In the genomic region with DNA sequence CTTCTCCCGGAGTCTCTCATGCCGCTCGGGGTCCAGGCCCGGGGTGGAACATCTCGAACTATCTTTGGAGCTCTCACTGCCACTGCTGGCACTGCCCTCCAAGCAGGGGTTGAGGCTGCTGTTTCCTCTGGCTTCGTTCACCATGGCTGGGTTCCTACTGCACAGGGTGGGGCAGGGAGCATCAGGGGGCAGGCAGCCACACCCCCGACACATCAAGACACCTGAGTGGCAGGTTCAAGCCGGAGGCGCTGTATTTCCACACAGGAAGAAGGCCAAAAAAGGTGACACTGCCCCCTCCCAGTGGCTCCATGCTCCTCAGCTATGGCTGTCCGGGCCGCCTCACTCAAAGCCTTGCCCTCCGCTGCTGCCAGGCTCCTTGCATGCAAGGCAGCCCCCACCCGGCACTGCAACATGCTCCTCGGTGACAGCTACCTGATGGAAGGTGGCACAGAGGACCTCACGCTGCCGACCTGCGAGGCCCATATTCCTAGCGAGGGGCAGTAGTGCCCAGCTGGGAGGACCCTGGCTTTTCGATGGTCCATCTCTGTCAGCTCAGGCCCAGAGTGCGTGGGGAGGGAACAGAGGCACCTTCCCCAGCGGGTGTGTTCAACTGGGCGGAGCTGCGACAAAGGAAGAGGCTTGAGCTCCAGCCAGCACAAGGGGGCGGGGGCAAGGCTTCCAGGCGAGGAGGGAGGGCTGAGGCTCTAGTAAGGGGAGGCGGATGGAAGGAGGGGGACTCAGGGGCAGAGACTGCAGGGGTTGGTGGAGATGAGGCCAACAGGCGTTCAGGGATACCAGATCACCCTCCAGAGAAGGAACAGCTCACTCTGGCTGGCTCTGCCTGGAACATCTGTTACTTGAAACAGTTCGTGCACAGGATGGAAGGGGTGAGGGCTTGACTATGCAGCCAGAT, we compare ENCODE assay signal across 1 cellular context.
TF ChIP-seq lines count a peak whose summit lies in the region.

No MANE protein-coding gene starts in this region.

TF ChIP-seq in K562, 482 proteins besides CTCF, POLR2A, EP300 and RAD21 (continued from another document and continues in another):
- no peak for TF ChIP-seq JUN (IDR thresholded peaks at IDR 0.05; ENCODE audit: borderline replicate concordance, low read depth, low read length)
- TF ChIP-seq JUN (CRISPR knock-in tag; IDR thresholded peaks at IDR 0.05; ENCODE audit: borderline replicate concordance) = peak; percentile 35; the same call in 1 of the 2 replicates
- no peak for TF ChIP-seq WHSC1 (IDR thresholded peaks at IDR 0.05; ENCODE audit: low read length)
- no peak for TF ChIP-seq ZBTB1 (CRISPR knock-in tag; IDR thresholded peaks at IDR 0.05; ENCODE audit: borderline replicate concordance, low read depth)
- peak; percentile 18; the same call in 1 of the 2 replicates for TF ChIP-seq TCF7 (IDR thresholded peaks at IDR 0.05; ENCODE audit: borderline replicate concordance)
- TF ChIP-seq PML (IDR thresholded peaks at IDR 0.05; ENCODE audit: low read length) = peak; percentile 71; the same call in 1 of the 2 replicates
- TF ChIP-seq, protein P1, sequence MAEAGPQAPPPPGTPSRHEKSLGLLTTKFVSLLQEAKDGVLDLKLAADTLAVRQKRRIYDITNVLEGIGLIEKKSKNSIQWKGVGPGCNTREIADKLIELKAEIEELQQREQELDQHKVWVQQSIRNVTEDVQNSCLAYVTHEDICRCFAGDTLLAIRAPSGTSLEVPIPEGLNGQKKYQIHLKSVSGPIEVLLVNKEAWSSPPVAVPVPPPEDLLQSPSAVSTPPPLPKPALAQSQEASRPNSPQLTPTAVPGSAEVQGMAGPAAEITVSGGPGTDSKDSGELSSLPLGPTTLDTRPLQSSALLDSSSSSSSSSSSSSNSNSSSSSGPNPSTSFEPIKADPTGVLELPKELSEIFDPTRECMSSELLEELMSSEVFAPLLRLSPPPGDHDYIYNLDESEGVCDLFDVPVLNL (CRISPR knock-in tag; IDR thresholded peaks at IDR 0.05; ENCODE audit: low read depth) = no peak
- peak; percentile 40 to 77; a peak in 2 of 4 replicates for TF ChIP-seq TEAD1 (CRISPR knock-in tag; IDR thresholded peaks at IDR 0.05)
- TF ChIP-seq, protein P2, sequence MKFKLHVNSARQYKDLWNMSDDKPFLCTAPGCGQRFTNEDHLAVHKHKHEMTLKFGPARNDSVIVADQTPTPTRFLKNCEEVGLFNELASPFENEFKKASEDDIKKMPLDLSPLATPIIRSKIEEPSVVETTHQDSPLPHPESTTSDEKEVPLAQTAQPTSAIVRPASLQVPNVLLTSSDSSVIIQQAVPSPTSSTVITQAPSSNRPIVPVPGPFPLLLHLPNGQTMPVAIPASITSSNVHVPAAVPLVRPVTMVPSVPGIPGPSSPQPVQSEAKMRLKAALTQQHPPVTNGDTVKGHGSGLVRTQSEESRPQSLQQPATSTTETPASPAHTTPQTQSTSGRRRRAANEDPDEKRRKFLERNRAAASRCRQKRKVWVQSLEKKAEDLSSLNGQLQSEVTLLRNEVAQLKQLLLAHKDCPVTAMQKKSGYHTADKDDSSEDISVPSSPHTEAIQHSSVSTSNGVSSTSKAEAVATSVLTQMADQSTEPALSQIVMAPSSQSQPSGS (CRISPR knock-in tag; IDR thresholded peaks at IDR 0.05) = no peak
- TF ChIP-seq, protein P3, sequence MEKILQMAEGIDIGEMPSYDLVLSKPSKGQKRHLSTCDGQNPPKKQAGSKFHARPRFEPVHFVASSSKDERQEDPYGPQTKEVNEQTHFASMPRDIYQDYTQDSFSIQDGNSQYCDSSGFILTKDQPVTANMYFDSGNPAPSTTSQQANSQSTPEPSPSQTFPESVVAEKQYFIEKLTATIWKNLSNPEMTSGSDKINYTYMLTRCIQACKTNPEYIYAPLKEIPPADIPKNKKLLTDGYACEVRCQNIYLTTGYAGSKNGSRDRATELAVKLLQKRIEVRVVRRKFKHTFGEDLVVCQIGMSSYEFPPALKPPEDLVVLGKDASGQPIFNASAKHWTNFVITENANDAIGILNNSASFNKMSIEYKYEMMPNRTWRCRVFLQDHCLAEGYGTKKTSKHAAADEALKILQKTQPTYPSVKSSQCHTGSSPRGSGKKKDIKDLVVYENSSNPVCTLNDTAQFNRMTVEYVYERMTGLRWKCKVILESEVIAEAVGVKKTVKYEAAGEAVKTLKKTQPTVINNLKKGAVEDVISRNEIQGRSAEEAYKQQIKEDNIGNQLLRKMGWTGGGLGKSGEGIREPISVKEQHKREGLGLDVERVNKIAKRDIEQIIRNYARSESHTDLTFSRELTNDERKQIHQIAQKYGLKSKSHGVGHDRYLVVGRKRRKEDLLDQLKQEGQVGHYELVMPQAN (IDR thresholded peaks at IDR 0.05; ENCODE audit: borderline replicate concordance) = peak; percentile 94
- TF ChIP-seq, protein P4, sequence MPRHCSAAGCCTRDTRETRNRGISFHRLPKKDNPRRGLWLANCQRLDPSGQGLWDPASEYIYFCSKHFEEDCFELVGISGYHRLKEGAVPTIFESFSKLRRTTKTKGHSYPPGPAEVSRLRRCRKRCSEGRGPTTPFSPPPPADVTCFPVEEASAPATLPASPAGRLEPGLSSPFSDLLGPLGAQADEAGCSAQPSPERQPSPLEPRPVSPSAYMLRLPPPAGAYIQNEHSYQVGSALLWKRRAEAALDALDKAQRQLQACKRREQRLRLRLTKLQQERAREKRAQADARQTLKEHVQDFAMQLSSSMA (CRISPR knock-in tag; IDR thresholded peaks at IDR 0.05) = no peak
- 0 out of 2 replicates have a peak, but pooled peaks have one; percentile 26 for TF ChIP-seq ZNF830 (CRISPR knock-in tag; IDR thresholded peaks at IDR 0.05)
- TF ChIP-seq, protein P5, sequence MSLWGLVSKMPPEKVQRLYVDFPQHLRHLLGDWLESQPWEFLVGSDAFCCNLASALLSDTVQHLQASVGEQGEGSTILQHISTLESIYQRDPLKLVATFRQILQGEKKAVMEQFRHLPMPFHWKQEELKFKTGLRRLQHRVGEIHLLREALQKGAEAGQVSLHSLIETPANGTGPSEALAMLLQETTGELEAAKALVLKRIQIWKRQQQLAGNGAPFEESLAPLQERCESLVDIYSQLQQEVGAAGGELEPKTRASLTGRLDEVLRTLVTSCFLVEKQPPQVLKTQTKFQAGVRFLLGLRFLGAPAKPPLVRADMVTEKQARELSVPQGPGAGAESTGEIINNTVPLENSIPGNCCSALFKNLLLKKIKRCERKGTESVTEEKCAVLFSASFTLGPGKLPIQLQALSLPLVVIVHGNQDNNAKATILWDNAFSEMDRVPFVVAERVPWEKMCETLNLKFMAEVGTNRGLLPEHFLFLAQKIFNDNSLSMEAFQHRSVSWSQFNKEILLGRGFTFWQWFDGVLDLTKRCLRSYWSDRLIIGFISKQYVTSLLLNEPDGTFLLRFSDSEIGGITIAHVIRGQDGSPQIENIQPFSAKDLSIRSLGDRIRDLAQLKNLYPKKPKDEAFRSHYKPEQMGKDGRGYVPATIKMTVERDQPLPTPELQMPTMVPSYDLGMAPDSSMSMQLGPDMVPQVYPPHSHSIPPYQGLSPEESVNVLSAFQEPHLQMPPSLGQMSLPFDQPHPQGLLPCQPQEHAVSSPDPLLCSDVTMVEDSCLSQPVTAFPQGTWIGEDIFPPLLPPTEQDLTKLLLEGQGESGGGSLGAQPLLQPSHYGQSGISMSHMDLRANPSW (CRISPR knock-in tag; IDR thresholded peaks at IDR 0.05) = no peak
- TF ChIP-seq, protein P6, sequence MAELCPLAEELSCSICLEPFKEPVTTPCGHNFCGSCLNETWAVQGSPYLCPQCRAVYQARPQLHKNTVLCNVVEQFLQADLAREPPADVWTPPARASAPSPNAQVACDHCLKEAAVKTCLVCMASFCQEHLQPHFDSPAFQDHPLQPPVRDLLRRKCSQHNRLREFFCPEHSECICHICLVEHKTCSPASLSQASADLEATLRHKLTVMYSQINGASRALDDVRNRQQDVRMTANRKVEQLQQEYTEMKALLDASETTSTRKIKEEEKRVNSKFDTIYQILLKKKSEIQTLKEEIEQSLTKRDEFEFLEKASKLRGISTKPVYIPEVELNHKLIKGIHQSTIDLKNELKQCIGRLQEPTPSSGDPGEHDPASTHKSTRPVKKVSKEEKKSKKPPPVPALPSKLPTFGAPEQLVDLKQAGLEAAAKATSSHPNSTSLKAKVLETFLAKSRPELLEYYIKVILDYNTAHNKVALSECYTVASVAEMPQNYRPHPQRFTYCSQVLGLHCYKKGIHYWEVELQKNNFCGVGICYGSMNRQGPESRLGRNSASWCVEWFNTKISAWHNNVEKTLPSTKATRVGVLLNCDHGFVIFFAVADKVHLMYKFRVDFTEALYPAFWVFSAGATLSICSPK (IDR thresholded peaks at IDR 0.05; ENCODE audit: borderline replicate concordance) = no peak
- TF ChIP-seq, protein P7, sequence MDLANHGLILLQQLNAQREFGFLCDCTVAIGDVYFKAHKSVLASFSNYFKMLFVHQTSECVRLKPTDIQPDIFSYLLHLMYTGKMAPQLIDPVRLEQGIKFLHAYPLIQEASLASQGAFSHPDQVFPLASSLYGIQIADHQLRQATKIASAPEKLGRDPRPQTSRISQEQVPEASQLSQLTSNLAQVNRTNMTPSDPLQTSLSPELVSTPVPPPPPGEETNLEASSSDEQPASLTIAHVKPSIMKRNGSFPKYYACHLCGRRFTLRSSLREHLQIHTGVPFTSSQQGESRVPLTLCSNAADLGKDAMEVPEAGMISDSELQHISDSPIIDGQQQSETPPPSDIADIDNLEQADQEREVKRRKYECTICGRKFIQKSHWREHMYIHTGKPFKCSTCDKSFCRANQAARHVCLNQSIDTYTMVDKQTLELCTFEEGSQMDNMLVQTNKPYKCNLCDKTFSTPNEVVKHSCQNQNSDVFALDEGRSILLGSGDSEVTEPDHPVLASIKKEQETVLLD (IDR thresholded peaks at IDR 0.05) = 0 out of 2 replicates have a peak, but pooled peaks have one; percentile 25
- TF ChIP-seq, protein P8, sequence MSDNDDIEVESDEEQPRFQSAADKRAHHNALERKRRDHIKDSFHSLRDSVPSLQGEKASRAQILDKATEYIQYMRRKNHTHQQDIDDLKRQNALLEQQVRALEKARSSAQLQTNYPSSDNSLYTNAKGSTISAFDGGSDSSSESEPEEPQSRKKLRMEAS (CRISPR knock-in tag; IDR thresholded peaks at IDR 0.05) = peak; percentile 81
- no peak for TF ChIP-seq POLR2H (tag; IDR thresholded peaks at IDR 0.05; ENCODE audit: low read depth)
- TF ChIP-seq SMAD2 (IDR thresholded peaks at IDR 0.05; ENCODE audit: low read depth, low read length) = no peak
- TF ChIP-seq, protein P9, sequence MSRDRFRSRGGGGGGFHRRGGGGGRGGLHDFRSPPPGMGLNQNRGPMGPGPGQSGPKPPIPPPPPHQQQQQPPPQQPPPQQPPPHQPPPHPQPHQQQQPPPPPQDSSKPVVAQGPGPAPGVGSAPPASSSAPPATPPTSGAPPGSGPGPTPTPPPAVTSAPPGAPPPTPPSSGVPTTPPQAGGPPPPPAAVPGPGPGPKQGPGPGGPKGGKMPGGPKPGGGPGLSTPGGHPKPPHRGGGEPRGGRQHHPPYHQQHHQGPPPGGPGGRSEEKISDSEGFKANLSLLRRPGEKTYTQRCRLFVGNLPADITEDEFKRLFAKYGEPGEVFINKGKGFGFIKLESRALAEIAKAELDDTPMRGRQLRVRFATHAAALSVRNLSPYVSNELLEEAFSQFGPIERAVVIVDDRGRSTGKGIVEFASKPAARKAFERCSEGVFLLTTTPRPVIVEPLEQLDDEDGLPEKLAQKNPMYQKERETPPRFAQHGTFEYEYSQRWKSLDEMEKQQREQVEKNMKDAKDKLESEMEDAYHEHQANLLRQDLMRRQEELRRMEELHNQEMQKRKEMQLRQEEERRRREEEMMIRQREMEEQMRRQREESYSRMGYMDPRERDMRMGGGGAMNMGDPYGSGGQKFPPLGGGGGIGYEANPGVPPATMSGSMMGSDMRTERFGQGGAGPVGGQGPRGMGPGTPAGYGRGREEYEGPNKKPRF (IDR thresholded peaks at IDR 0.05; ENCODE audit: low read depth, low read length) = no peak
- TF ChIP-seq, protein P10, sequence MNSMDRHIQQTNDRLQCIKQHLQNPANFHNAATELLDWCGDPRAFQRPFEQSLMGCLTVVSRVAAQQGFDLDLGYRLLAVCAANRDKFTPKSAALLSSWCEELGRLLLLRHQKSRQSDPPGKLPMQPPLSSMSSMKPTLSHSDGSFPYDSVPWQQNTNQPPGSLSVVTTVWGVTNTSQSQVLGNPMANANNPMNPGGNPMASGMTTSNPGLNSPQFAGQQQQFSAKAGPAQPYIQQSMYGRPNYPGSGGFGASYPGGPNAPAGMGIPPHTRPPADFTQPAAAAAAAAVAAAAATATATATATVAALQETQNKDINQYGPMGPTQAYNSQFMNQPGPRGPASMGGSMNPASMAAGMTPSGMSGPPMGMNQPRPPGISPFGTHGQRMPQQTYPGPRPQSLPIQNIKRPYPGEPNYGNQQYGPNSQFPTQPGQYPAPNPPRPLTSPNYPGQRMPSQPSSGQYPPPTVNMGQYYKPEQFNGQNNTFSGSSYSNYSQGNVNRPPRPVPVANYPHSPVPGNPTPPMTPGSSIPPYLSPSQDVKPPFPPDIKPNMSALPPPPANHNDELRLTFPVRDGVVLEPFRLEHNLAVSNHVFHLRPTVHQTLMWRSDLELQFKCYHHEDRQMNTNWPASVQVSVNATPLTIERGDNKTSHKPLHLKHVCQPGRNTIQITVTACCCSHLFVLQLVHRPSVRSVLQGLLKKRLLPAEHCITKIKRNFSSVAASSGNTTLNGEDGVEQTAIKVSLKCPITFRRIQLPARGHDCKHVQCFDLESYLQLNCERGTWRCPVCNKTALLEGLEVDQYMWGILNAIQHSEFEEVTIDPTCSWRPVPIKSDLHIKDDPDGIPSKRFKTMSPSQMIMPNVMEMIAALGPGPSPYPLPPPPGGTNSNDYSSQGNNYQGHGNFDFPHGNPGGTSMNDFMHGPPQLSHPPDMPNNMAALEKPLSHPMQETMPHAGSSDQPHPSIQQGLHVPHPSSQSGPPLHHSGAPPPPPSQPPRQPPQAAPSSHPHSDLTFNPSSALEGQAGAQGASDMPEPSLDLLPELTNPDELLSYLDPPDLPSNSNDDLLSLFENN (IDR thresholded peaks at IDR 0.05; ENCODE audit: low read depth in 2 of 2, low read length in 2 of 2) = peak in 1 of 2 experiments; percentile 23; a peak in 1 of 4 replicates
- no peak for TF ChIP-seq KHSRP (IDR thresholded peaks at IDR 0.05)
- TF ChIP-seq ZNF175 (CRISPR knock-in tag; IDR thresholded peaks at IDR 0.05; ENCODE audit: low read depth) = no peak; the same call in 1 of the 2 replicates
- TF ChIP-seq TAF1 (IDR thresholded peaks at IDR 0.05; ENCODE audit: control insufficient read depth, extremely low read depth, insufficient read depth, low read length, severe bottlenecking) = peak; percentile 66
- TF ChIP-seq CBFA2T2 (conservative IDR thresholded peaks at IDR 0.05) = no peak
- peak; percentile 73 for TF ChIP-seq ELF4 (CRISPR knock-in tag; IDR thresholded peaks at IDR 0.05)
- 0 out of 2 replicates have a peak, but pooled peaks have one; percentile 16 for TF ChIP-seq KLF13 (tag; IDR thresholded peaks at IDR 0.05; ENCODE audit: borderline replicate concordance, low read depth)
- no peak for TF ChIP-seq RFX1 (IDR thresholded peaks at IDR 0.05)
- peak; percentile 51 for TF ChIP-seq FIP1L1 (IDR thresholded peaks at IDR 0.05; ENCODE audit: low read depth, low read length, poor library complexity, severe bottlenecking)
- TF ChIP-seq, protein P11, sequence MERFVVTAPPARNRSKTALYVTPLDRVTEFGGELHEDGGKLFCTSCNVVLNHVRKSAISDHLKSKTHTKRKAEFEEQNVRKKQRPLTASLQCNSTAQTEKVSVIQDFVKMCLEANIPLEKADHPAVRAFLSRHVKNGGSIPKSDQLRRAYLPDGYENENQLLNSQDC (CRISPR knock-in tag; IDR thresholded peaks at IDR 0.05) = no peak
- TF ChIP-seq CXXC5 (CRISPR knock-in tag; IDR thresholded peaks at IDR 0.05) = peak; percentile 46; the same call in 1 of the 2 replicates
- TF ChIP-seq, protein P12, sequence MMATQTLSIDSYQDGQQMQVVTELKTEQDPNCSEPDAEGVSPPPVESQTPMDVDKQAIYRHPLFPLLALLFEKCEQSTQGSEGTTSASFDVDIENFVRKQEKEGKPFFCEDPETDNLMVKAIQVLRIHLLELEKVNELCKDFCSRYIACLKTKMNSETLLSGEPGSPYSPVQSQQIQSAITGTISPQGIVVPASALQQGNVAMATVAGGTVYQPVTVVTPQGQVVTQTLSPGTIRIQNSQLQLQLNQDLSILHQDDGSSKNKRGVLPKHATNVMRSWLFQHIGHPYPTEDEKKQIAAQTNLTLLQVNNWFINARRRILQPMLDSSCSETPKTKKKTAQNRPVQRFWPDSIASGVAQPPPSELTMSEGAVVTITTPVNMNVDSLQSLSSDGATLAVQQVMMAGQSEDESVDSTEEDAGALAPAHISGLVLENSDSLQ (IDR thresholded peaks at IDR 0.05) = peak; percentile 61; the same call in 1 of the 2 replicates
